Comparison of ENCODE assay signal across 22 cellular contexts in the genomic region with DNA sequence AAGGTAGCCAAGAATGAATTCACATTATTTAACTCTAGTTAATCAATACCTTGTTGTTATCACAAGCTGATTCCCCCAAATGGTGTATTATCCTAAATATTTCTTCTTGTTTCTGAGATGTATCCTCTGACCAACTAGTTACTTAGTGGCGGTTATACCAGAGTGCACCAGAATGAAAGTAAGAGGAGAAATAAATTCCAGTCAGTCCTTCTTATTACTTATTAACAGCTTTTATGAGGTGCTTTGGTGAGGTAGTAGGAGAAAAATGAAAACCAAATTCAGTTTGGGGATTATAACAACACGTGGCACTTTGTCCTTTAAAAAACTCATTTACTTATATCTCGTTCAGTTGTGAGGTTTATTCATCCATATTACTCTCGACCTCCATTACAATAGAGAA.
"Had no signal": no experiment of that assay in that cellular context is flagged by ENCODE, and none has a peak within 500 bp of the region (broad histone marks: within the 10 kb centered on the region; RNA-seq: fewer than 3 reads in every experiment).

No MANE protein-coding gene starts in this region.

- FAIRE-seq: frontal cortex had no signal

- H3K4me1 ChIP-seq: colonic mucosa, right lobe of liver had no signal

- H3K9me3 ChIP-seq: colonic mucosa, heart right ventricle, right lobe of liver, stomach had no signal

- H3K36me3 Mint-ChIP-seq: mesothelial cell of epicardium; stimulated activated effector memory CD8-positive, alpha-beta T cell treated with anti-CD3 and anti-CD28 coated beads, Interleukin-12 subunit alpha, Interleukin-12 subunit beta, amount 100 ng/mL, for 72 hours had no signal

- H3K36me3 ChIP-seq: brain microvascular endothelial cell, colonic mucosa, heart right ventricle, right lobe of liver, stomach had no signal

- DNase-seq: activated CD4-positive, alpha-beta T cell treated with anti-CD3 and anti-CD28 coated beads, Interleukin-2, amount 10 ng/mL, durations not matched to agents 7 days and 5 days; activated CD8-positive, alpha-beta T cell treated with anti-CD3 and anti-CD28 coated beads, Interleukin-2, amount 10 ng/mL, durations not matched to agents 7 days and 5 days; activated naive CD4-positive, alpha-beta T cell treated with anti-CD3 and anti-CD28 coated beads for 36 hours; activated T-cell treated with anti-CD3 and anti-CD28 coated beads, Interleukin-2, amount 50 U/mL, for 24 hours; brain microvascular endothelial cell; central memory CD4-positive, alpha-beta T cell; colonic mucosa; erythroblast; heart right ventricle; left colon; right lobe of liver; stimulated activated CD4-positive, alpha-beta T cell treated with anti-CD3 and anti-CD28 coated beads, Interleukin-4, amount 100 ng/mL, for 24 hours; stomach; T1000; trophoblast cell had no signal

- ATAC-seq: activated CD4-positive, CD25-positive, alpha-beta regulatory T cell treated with anti-CD3 and anti-CD28 coated beads, Interleukin-2, amount 50 U/mL, for 24 hours; activated CD8-positive, alpha-beta T cell treated with anti-CD3 and anti-CD28 coated beads, Interleukin-2, amount 10 ng/mL, durations not matched to agents 7 days and 5 days; heart right ventricle; left colon; right lobe of liver; stimulated activated effector memory CD8-positive, alpha-beta T cell treated with anti-CD3 and anti-CD28 coated beads, Interleukin-12 subunit alpha, Interleukin-12 subunit beta, amount 100 ng/mL, for 72 hours had no signal

- H3K9me3 Mint-ChIP-seq: activated CD4-positive, alpha-beta T cell treated with anti-CD3 and anti-CD28 coated beads, Interleukin-2, amount 10 ng/mL, durations not matched to agents 7 days and 5 days; activated naive CD4-positive, alpha-beta T cell treated with anti-CD3 and anti-CD28 coated beads for 36 hours; activated T-cell treated with anti-CD3 and anti-CD28 coated beads, Interleukin-2, amount 50 U/mL, for 24 hours; activated T-helper 2 cell treated with anti-CD3 and anti-CD28 coated beads, Interferon-gamma antibody, Interleukin-2, Interleukin-4, amounts not matched to agents 10 μg/mL and 5 μg/mL and 100 μg/mL, durations not matched to agents 14 hours and 24 hours and 36 hours; mesothelial cell of epicardium; stimulated activated effector memory CD8-positive, alpha-beta T cell treated with anti-CD3 and anti-CD28 coated beads, Interleukin-12 subunit alpha, Interleukin-12 subunit beta, amount 100 ng/mL, for 72 hours had no signal

- H3K27ac ChIP-seq: brain microvascular endothelial cell, colonic mucosa, heart right ventricle, right lobe of liver, stomach had no signal

- H3K27me3 ChIP-seq: brain microvascular endothelial cell, colonic mucosa, right lobe of liver, stomach had no signal

- H3K4me3 Mint-ChIP-seq: activated CD4-positive, alpha-beta T cell treated with anti-CD3 and anti-CD28 coated beads, Interleukin-2, amount 10 ng/mL, durations not matched to agents 7 days and 5 days; activated CD8-positive, alpha-beta T cell treated with anti-CD3 and anti-CD28 coated beads, Interleukin-2, amount 10 ng/mL, durations not matched to agents 7 days and 5 days; activated naive CD4-positive, alpha-beta T cell treated with anti-CD3 and anti-CD28 coated beads for 36 hours; activated T-cell treated with anti-CD3 and anti-CD28 coated beads, Interleukin-2, amount 50 U/mL, for 24 hours; mesothelial cell of epicardium; stimulated activated effector memory CD8-positive, alpha-beta T cell treated with anti-CD3 and anti-CD28 coated beads, Interleukin-12 subunit alpha, Interleukin-12 subunit beta, amount 100 ng/mL, for 72 hours had no signal

- H3K27me3 Mint-ChIP-seq: activated CD4-positive, alpha-beta T cell treated with anti-CD3 and anti-CD28 coated beads, Interleukin-2, amount 10 ng/mL, durations not matched to agents 7 days and 5 days had no signal

- H3K4me3 ChIP-seq: colonic mucosa, heart right ventricle, lung, right lobe of liver, smooth muscle cell, stomach had no signal

- H3K27ac Mint-ChIP-seq: activated CD4-positive, alpha-beta T cell treated with anti-CD3 and anti-CD28 coated beads, Interleukin-2, amount 10 ng/mL, durations not matched to agents 7 days and 5 days; activated CD8-positive, alpha-beta T cell treated with anti-CD3 and anti-CD28 coated beads, Interleukin-2, amount 10 ng/mL, durations not matched to agents 7 days and 5 days; activated naive CD4-positive, alpha-beta T cell treated with anti-CD3 and anti-CD28 coated beads for 36 hours; activated T-cell treated with anti-CD3 and anti-CD28 coated beads, Interleukin-2, amount 50 U/mL, for 24 hours; activated T-helper 2 cell treated with anti-CD3 and anti-CD28 coated beads, Interferon-gamma antibody, Interleukin-2, Interleukin-4, amounts not matched to agents 10 μg/mL and 5 μg/mL and 100 μg/mL, durations not matched to agents 14 hours and 24 hours and 36 hours; mesothelial cell of epicardium; stimulated activated effector memory CD8-positive, alpha-beta T cell treated with anti-CD3 and anti-CD28 coated beads, Interleukin-12 subunit alpha, Interleukin-12 subunit beta, amount 100 ng/mL, for 72 hours had no signal
